ENCODE assay signal across 16 cellular contexts in genomic region chr11:115776916-115777315, GRCh38.
"Had no signal": no experiment of that assay in that cellular context is flagged by ENCODE, and none has a peak within 500 bp of the region (broad histone marks: within the 10 kb centered on the region; RNA-seq: fewer than 3 reads in every experiment).

No MANE protein-coding gene starts in this region.

- H2AFZ ChIP-seq: neural progenitor cell had no signal

- DNase-seq: activated CD4-positive, alpha-beta T cell treated with anti-CD3 and anti-CD28 coated beads, Interleukin-2, amount 50 U/mL, for 4 hours; activated gamma-delta T cell treated with Interleukin-2 at 50 U/mL for 16 hours; adrenal gland; foreskin keratinocyte; left lung; mucosa of descending colon; naive B cell; sigmoid colon; spleen; stimulated activated CD4-positive, alpha-beta T cell treated with anti-CD3 and anti-CD28 coated beads, Interleukin-4, amount 100 ng/mL, for 4 hours; stimulated activated naive B cell treated with anti-CD40 and anti-IgM and Interleukin-4, amounts not matched to agents 10 μg/mL and 1 μg/mL and 100 μg/mL, for 72 hours; T-helper 2 cell had no signal

- H3K4me2 ChIP-seq: neural progenitor cell had no signal

- H3K36me3 ChIP-seq: adrenal gland, left lung, neural progenitor cell, sigmoid colon, spleen, thoracic aorta had no signal

- H3K9ac ChIP-seq: neural progenitor cell had no signal

- H3K4me1 ChIP-seq: foreskin keratinocyte, left lung, neural progenitor cell, sigmoid colon, spleen had no signal

- H3K27me3 ChIP-seq: adrenal gland, foreskin keratinocyte, left lung, neural progenitor cell, sigmoid colon, spleen had no signal

- H3K9me3 ChIP-seq: adrenal gland, mucosa of descending colon, sigmoid colon, thoracic aorta had no signal

- H3K4me3 ChIP-seq: adrenal gland, dorsolateral prefrontal cortex, left lung, mucosa of descending colon, neural progenitor cell, sigmoid colon, spleen, thoracic aorta had no signal

- ATAC-seq: activated naive CD4-positive, alpha-beta T cell treated with anti-CD3 and anti-CD28 coated beads, Interleukin-2, amount 50 U/mL, for 72 hours; foreskin keratinocyte; left lung; mucosa of descending colon; stimulated activated naive B cell treated with anti-CD40 and anti-IgM and Interleukin-4, amounts not matched to agents 10 μg/mL and 1 μg/mL and 100 μg/mL, for 72 hours had no signal

- H3K27ac ChIP-seq: adrenal gland, foreskin keratinocyte, left lung, neural progenitor cell, sigmoid colon, spleen, thoracic aorta had no signal
